Comparison of ENCODE assay signal across 2 cellular contexts in genomic region chr5:34223158-34223557, GRCh38.
DNase-seq lines count a peak whose midpoint lies in the region; ATAC-seq, FAIRE-seq and TF ChIP-seq lines count a peak whose summit lies in the region.
"Not testable (repeated sequence)": the region's sequence is repeated elsewhere in the genome, so short reads cannot be mapped to it uniquely, and the experiment has no call there.

No MANE protein-coding gene starts in this region.

- not testable (repeated sequence) for H3K4me2 ChIP-seq in K562 (ENCODE audit: insufficient read depth, low read length)

- not testable (repeated sequence) for H3K36me3 ChIP-seq in HEK293 (ENCODE audit: control insufficient read depth in 2 of 2, insufficient read depth in 1 of 2, low read length in 2 of 2); K562 (ENCODE audit: control insufficient read depth, insufficient read depth, low read length)

- H3K9ac ChIP-seq in K562 (ENCODE audit: insufficient read depth in 1 of 2, low read depth in 2 of 2, low read length in 2 of 2): not testable (repeated sequence)

- no CpG with 5 or more reads among the region's 3 CpGs for WGBS in K562 (ENCODE audit: insufficient coverage, low coverage, missing lambda C conversion rate)

- H3K79me2 ChIP-seq in K562 (ENCODE audit: control insufficient read depth, insufficient read depth, low read length): not testable (repeated sequence)

- POLR2A ChIA-PET in HEK293 (lab: Yijun Ruan, JAX); K562 (lab: Yijun Ruan, JAX): not testable (repeated sequence)

- not testable (repeated sequence) for H3K27me3 ChIP-seq in K562 (ENCODE audit: control insufficient read depth in 2 of 2, insufficient read depth in 2 of 2, low read length in 2 of 2)

- not testable (repeated sequence) for TF ChIP-seq CTCF in HEK293 (tag by site-specific recombination; IDR thresholded peaks at IDR 0.05); K562 (IDR thresholded peaks at IDR 0.05 in 2 of 3, conservative IDR thresholded peaks at IDR 0.05 in 1 of 3; ENCODE audit: insufficient read depth in 2 of 3, low read depth in 1 of 3, low read length in 3 of 3)

- H3K9me3 ChIP-seq in HEK293 (ENCODE audit: control insufficient read depth, insufficient read depth, low read depth, low read length); K562 (replicated peaks; ENCODE audit: control insufficient read depth, insufficient read depth, low read depth, low read length): not testable (repeated sequence)

- not testable (repeated sequence) for H3K4me1 ChIP-seq in HEK293 (ENCODE audit: control insufficient read depth, insufficient read depth, low read length); K562 (replicated peaks in 1 of 2; ENCODE audit: control insufficient read depth in 2 of 2, insufficient read depth in 2 of 2, low read length in 2 of 2)

- in situ Hi-C loops in K562 (cut with MboI): not testable (repeated sequence)

- CTCF ChIA-PET in HEK293 (lab: Yijun Ruan, JAX); K562 (lab: Yijun Ruan, JAX; ENCODE audit: low intra/inter-chr PET ratio): not testable (repeated sequence)

- not testable (repeated sequence) for DNase-seq in K562 (ENCODE audit: extremely low read depth in 1 of 4, low spot score in 3 of 4)

- not testable (repeated sequence) for H3K4me3 ChIP-seq in HEK293 (ENCODE audit: low read depth, low read length); K562

- not testable (repeated sequence) for H3K27ac ChIP-seq in HEK293 (ENCODE audit: extremely low read depth, low read depth, low read length); K562 (ENCODE audit: extremely low read depth, low read depth, low read length)

- TF ChIP-seq EP300 in K562 (IDR thresholded peaks at IDR 0.05; ENCODE audit: low read length): not testable (repeated sequence)

- not testable (repeated sequence) for FAIRE-seq in K562 (lab: Jason Lieb, UNC)

- ATAC-seq in K562: not testable (repeated sequence)

- intact Hi-C loops in K562 (cut with micrococcal nuclease): not testable (repeated sequence)

- TF ChIP-seq RAD21 in K562 (CRISPR knock-in tag; conservative IDR thresholded peaks at IDR 0.05 in 1 of 2, IDR thresholded peaks at IDR 0.05 in 1 of 2): not testable (repeated sequence)

- BruUV-seq in K562 (replicated peaks; lab: Mats Ljungman, UMichigan): not testable (repeated sequence)

- H4K20me1 ChIP-seq in K562 (replicated peaks; ENCODE audit: control insufficient read depth, insufficient read depth, low read length): not testable (repeated sequence)

- H2AFZ ChIP-seq in K562 (ENCODE audit: low read depth, low read length): not testable (repeated sequence)

- TF ChIP-seq POLR2A in K562 (conservative IDR thresholded peaks at IDR 0.05): not testable (repeated sequence)

- H3K9me1 ChIP-seq in K562 (ENCODE audit: control insufficient read depth, insufficient read depth, low read length): not testable (repeated sequence)

TF ChIP-seq in HEK293, 187 proteins besides CTCF, POLR2A, EP300 and RAD21:
- 0 out of 2 replicates have a peak, but pooled peaks have one; percentile 42 for TF ChIP-seq ZNF580 (tag by site-specific recombination; IDR thresholded peaks at IDR 0.05)
- TF ChIP-seq, protein P1, sequence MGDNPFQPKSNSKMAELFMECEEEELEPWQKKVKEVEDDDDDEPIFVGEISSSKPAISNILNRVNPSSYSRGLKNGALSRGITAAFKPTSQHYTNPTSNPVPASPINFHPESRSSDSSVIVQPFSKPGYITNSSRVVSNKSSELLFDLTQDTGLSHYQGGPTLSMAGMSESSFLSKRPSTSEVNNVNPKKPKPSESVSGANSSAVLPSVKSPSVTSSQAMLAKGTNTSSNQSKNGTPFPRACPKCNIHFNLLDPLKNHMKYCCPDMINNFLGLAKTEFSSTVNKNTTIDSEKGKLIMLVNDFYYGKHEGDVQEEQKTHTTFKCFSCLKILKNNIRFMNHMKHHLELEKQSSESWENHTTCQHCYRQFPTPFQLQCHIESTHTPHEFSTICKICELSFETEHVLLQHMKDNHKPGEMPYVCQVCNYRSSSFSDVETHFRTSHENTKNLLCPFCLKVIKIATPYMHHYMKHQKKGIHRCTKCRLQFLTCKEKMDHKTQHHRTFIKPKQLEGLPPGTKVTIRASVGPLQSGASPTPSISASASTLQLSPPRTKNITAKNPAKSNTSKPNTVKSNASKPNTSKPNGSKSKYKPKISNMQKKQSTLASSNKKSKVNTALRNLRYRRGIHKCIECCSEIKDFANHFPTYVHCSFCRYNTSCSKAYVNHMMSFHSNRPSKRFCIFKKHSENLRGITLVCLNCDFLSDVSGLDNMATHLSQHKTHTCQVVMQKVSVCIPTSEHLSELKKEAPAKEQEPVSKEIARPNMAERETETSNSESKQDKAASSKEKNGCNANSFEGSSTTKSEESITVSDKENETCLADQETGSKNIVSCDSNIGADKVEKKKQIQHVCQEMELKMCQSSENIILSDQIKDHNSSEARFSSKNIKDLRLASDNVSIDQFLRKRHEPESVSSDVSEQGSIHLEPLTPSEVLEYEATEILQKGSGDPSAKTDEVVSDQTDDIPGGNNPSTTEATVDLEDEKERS (tag by site-specific recombination; IDR thresholded peaks at IDR 0.05): peak; percentile 49; the same call in 1 of the 2 replicates
- TF ChIP-seq ZNF146 (tag by site-specific recombination; IDR thresholded peaks at IDR 0.05): peak; percentile 92

TF ChIP-seq in K562, 482 proteins besides CTCF, POLR2A, EP300 and RAD21:
- peak; percentile 24 for TF ChIP-seq ZNF146 (CRISPR knock-in tag; IDR thresholded peaks at IDR 0.05; ENCODE audit: unreplicated experiment)
- peak; percentile 6 for TF ChIP-seq RBM25 (IDR thresholded peaks at IDR 0.05; ENCODE audit: low read depth, low read length, severe bottlenecking)
